10 cellular contexts compared by ENCODE assay signal in genomic region chr1:160074865-160075264, GRCh38. TPM values are rescaled to one million over a fixed set of nuclear protein-coding genes. Genes with fewer than 3 reads are reported as not detected.
"Had no signal": no experiment of that assay in that cellular context is flagged by ENCODE, and none has a peak within 500 bp of the region (broad histone marks: within the 10 kb centered on the region; RNA-seq: fewer than 3 reads in every experiment).

No MANE protein-coding gene starts in this region.

- H3K4me3 ChIP-seq: K562 had no signal

- H3K4me2 ChIP-seq: KMS-11 had no signal

- ATAC-seq: K562 had no signal

- H3K27ac Mint-ChIP-seq: IgD-negative memory B cell had no signal

- H3K9ac ChIP-seq: KMS-11 had no signal

- DNase-seq: IMR-90, KBM-7, KG1 had no signal

- FAIRE-seq: HTR-8/SVneo, K562 had no signal

- H3K27ac ChIP-seq: HL-60, KMS-11 had no signal

RNA-seq across cellular contexts. Expression of gene KCNJ10, which starts 4.9 kb away (rescaled TPM):
- total RNA-seq: HT-29, HT1080, IMR-90, K562 had no signal
- polyA plus RNA-seq: IgD-negative memory B cell, IMR-90 had no signal

RNA-seq across cellular contexts. Expression of gene KCNJ9, which starts 6.5 kb away (rescaled TPM):
- total RNA-seq: HT-29, HT1080, IMR-90, K562 had no signal
- polyA plus RNA-seq: IgD-negative memory B cell, IMR-90, K562 had no signal

RNA-seq across cellular contexts. Expression of gene ATP1A2, which starts 40.7 kb away (rescaled TPM):
- total RNA-seq: HT-29, HT1080 had no signal
- polyA plus RNA-seq: IgD-negative memory B cell had no signal
